Comparison of ENCODE assay signal across 9 cellular contexts in the genomic region with DNA sequence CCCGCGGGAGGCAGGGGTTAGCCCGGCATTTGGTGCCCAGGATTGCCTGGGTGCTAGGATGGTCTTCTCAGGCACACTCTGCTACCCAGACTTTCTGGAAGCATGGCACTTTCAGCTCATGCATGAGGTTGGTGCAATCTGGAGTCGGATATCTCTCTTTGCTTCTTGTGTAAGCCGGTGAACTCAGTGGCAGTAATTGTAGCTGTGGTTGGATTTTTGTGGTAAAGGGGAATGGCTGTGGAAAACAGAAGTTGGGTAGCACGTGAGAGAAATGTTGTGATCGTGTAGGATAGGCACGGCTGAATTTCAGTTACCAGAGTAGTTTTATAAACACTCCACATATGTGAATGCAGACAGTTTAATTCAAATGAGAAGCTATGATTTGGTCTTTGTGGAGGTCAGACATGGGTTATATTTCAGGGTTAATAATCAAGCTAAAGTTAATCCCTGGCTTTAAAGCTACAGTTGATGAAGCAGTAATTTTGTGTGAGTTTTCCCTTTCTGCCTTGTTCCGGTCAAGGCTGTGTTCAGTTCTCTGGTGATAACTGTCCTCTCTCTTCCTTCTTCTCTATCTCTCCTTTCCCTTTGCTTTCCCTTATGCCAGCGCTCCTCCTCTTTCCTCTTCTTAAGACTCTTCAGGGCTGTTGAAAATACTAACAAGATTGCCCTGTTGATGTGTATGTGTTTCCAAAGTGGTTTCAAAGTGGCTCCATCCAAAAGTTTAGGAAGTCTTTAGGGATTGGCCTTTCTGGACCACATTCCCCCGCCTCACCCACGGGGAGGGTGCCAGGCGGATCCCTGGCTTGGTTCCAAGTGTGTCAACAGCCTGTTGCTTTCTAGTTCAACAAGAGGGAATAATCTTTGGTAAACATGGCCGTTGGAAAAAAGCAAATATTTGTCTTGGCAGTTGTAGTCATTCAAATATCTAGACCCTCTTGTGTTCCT.
A peak's percentile ranks its signal among the peaks of the same experiment; 100 is the strongest.
DNase-seq lines count a peak whose midpoint lies in the region; ATAC-seq, FAIRE-seq and TF ChIP-seq lines count a peak whose summit lies in the region.
"Had no signal": no experiment of that assay in that cellular context is flagged by ENCODE, and none has a peak within 500 bp of the region (broad histone marks: within the 10 kb centered on the region; RNA-seq: fewer than 3 reads in every experiment).

No MANE protein-coding gene starts in this region.

- intact Hi-C loops in CD4-positive, alpha-beta memory T cell (cut with micrococcal nuclease) = no loop called here

- H3K9me3 ChIP-seq in small intestine (ENCODE audit: control insufficient read depth, low read depth) = no peaks in the 10 kb centered on the region
- no peaks in the 10 kb centered on the region for H3K9me3 ChIP-seq in CD4-positive, alpha-beta memory T cell (ENCODE audit: control insufficient read depth in 1 of 2, low read length in 2 of 2)
- H3K9me3 ChIP-seq: uterus had no signal

- TF ChIP-seq CTCF in fibroblast of pulmonary artery (IDR thresholded peaks at IDR 0.05; ENCODE audit: low read length, missing control alignments) (no peak), D721Med (IDR thresholded peaks at IDR 0.05; ENCODE audit: insufficient read depth, missing control alignments) (no peak)

- no peak overlapping the region for H3K4me3 Mint-ChIP-seq in CD4-positive, alpha-beta memory T cell

- H3K27ac Mint-ChIP-seq in CD4-positive, alpha-beta memory T cell = peak overlapping the region in 1 of 7 donors; percentile 3

- no peaks in the 10 kb centered on the region for H3K36me3 ChIP-seq in small intestine (ENCODE audit: control insufficient read depth in 2 of 2, insufficient read depth in 2 of 2, low read length in 2 of 2)
- no peaks in the 10 kb centered on the region for H3K36me3 ChIP-seq in CD4-positive, alpha-beta memory T cell (ENCODE audit: insufficient read depth, low read length)
- H3K36me3 ChIP-seq: uterus had no signal

- FAIRE-seq in small intestine (lab: Jason Lieb, UNC) (no peak), D721Med (lab: Jason Lieb, UNC) (no peak)

- POLR2A ChIA-PET in CD4-positive, alpha-beta memory T cell (lab: Charles Lee; ENCODE audit: partially characterized antibody) = no interaction called here

- H3K4me1 ChIP-seq in small intestine (ENCODE audit: control insufficient read depth in 2 of 2, insufficient read depth in 1 of 2, low read depth in 1 of 2, low read length in 1 of 2) = peaks cover 1 to 10% of the 10 kb centered on the region in 2 donors
- H3K4me1 ChIP-seq in CD4-positive, alpha-beta memory T cell (ENCODE audit: insufficient read depth, low read length) = no peaks in the 10 kb centered on the region
- H3K4me1 ChIP-seq: uterus had no signal

- H3K27ac ChIP-seq in small intestine (ENCODE audit: low read depth in 1 of 2, low read length in 1 of 2) = no peak overlapping the region
- no peak overlapping the region for H3K27ac ChIP-seq in CD4-positive, alpha-beta memory T cell (ENCODE audit: low read depth, low read length)
- H3K27ac ChIP-seq: uterus had no signal

- peaks cover 12 to 20% of the 10 kb centered on the region in 2 donors for H3K27me3 Mint-ChIP-seq in CD4-positive, alpha-beta memory T cell

- H3K4me3 ChIP-seq in fibroblast of pulmonary artery (replicated peaks; ENCODE audit: low read depth, low read length) (no peak overlapping the region), small intestine (ENCODE audit: low read depth in 1 of 2, low read length in 2 of 2) (no peak overlapping the region)
- no peak overlapping the region for H3K4me3 ChIP-seq in CD4-positive, alpha-beta memory T cell (ENCODE audit: low read length in 2 of 2)
- H3K4me3 ChIP-seq: uterus had no signal

- CTCF ChIA-PET in CD4-positive, alpha-beta memory T cell (lab: Charles Lee; ENCODE audit: partially characterized antibody) = no interaction called here

- H3K4me1 Mint-ChIP-seq in CD4-positive, alpha-beta memory T cell = no peaks in the 10 kb centered on the region

- H3K9me3 Mint-ChIP-seq in CD4-positive, alpha-beta memory T cell = peaks cover 0 to 2% (median 0%) of the 10 kb centered on the region in 8 donors

- H3K27me3 ChIP-seq in small intestine (ENCODE audit: control insufficient read depth in 2 of 2, insufficient read depth in 2 of 2, low read length in 2 of 2) = no peaks in the 10 kb centered on the region
- H3K27me3 ChIP-seq in CD4-positive, alpha-beta memory T cell (ENCODE audit: insufficient read depth, low read length) = no peaks in the 10 kb centered on the region
- H3K27me3 ChIP-seq: uterus had no signal

- no peaks in the 10 kb centered on the region for H3K36me3 Mint-ChIP-seq in CD4-positive, alpha-beta memory T cell

- DNase-seq in HS-27A (ENCODE audit: low read depth) (peak; percentile 69), NCI-H774 (lab: John Stamatoyannopoulos, UW) (peak; percentile 88), fibroblast of pulmonary artery (ENCODE audit: low read depth) (peak; percentile 71), small intestine (peak; percentile 83), D721Med (ENCODE audit: insufficient read length, low spot score) (no peak)
- no peak for DNase-seq in effector CD4-positive, alpha-beta T cell
- no peak for DNase-seq in CD4-positive, alpha-beta memory T cell
- DNase-seq: uterus had no signal

- 30 to 52% (median 41%) methylated on average over 14 of the region's 14 CpGs for WGBS in small intestine, 3 donors

- ATAC-seq in GM18870 (IDR thresholded peaks at IDR 0.05; ENCODE audit: unreplicated experiment) = no peak

Comparison
In these comparisons a context has a peak if more than half of its experiments do, and no peak if none do; other contexts are left out.
1. DNase-seq: peak in HS-27A (single experiment), NCI-H774 (single experiment), fibroblast of pulmonary artery (single experiment) and small intestine (single experiment); none in effector CD4-positive, alpha-beta T cell (single experiment), CD4-positive, alpha-beta memory T cell (0 of 5) and D721Med (single experiment).